In genomic region chr11:40544162-40544561, GRCh38 we compare ENCODE assay signal across 27 cellular contexts.
"Had no signal": no experiment of that assay in that cellular context is flagged by ENCODE, and none has a peak within 500 bp of the region (broad histone marks: within the 10 kb centered on the region; RNA-seq: fewer than 3 reads in every experiment).

No MANE protein-coding gene starts in this region.

- DNase-seq: activated CD4-positive, alpha-beta memory T cell treated with anti-CD3 and anti-CD28 coated beads, Interleukin-2, amount 10 ng/mL, durations not matched to agents 7 days and 5 days; activated CD4-positive, alpha-beta T cell treated with anti-CD3 and anti-CD28 coated beads for 4 hours; activated CD4-positive, alpha-beta T cell treated with anti-CD3 and anti-CD28 coated beads, Interleukin-2, amount 10 ng/mL, durations not matched to agents 7 days and 5 days; activated CD4-positive, alpha-beta T cell treated with anti-CD3 and anti-CD28 coated beads, Interleukin-2, amount 50 U/mL, for 4 hours; activated CD4-positive, CD25-positive, alpha-beta regulatory T cell; activated CD4-positive, CD25-positive, alpha-beta regulatory T cell treated with anti-CD3 and anti-CD28 coated beads, Interleukin-2, amount 50 U/mL, for 72 hours; activated CD8-positive, alpha-beta memory T cell treated with anti-CD3 and anti-CD28 coated beads, Interleukin-2, amount 50 U/mL, for 48 hours; activated gamma-delta T cell; activated naive CD4-positive, alpha-beta T cell; activated naive CD4-positive, alpha-beta T cell treated with anti-CD3 and anti-CD28 coated beads, Interleukin-2, amount 10 ng/mL, durations not matched to agents 7 days and 5 days; activated naive CD8-positive, alpha-beta T cell treated with anti-CD3 and anti-CD28 coated beads, Interleukin-2, amount 10 ng/mL, durations not matched to agents 7 days and 5 days; activated T-cell treated with anti-CD3 and anti-CD28 coated beads for 4 hours; activated T-cell treated with anti-CD3 and anti-CD28 coated beads, Interleukin-2, amount 50 U/mL, for 24 hours; activated T-cell treated with anti-CD3 and anti-CD28 coated beads, Interleukin-2, amount 50 U/mL, for 72 hours; dorsolateral prefrontal cortex; effector memory CD4-positive, alpha-beta T cell; endodermal cell; foreskin fibroblast; T-helper 1 cell; T-helper 17 cell; T1000 had no signal

- H3K27ac ChIP-seq: ascending aorta, breast epithelium, coronary artery, dorsolateral prefrontal cortex had no signal

- H3K27me3 ChIP-seq: ascending aorta, breast epithelium, dorsolateral prefrontal cortex had no signal

- H3K36me3 ChIP-seq: ascending aorta, breast epithelium had no signal

- FAIRE-seq: frontal cortex had no signal

- H3K4me3 ChIP-seq: ascending aorta, breast epithelium, coronary artery, dorsolateral prefrontal cortex had no signal

- H3K4me1 ChIP-seq: ascending aorta, breast epithelium had no signal

- ATAC-seq: activated naive CD4-positive, alpha-beta T cell treated with anti-CD3 and anti-CD28 coated beads, Interleukin-2, amount 50 U/mL, for 72 hours; activated T-cell treated with anti-CD3 and anti-CD28 coated beads, Interleukin-2, amount 50 U/mL, for 72 hours; esophagus mucosa; T-helper 17 cell had no signal

- H3K9me3 ChIP-seq: ascending aorta, breast epithelium had no signal
